Comparison of ENCODE assay signal across 8 cellular contexts in genomic region chr6:46129301-46129633, GRCh38. TPM values are rescaled to one million over a fixed set of nuclear protein-coding genes. Genes with fewer than 3 reads are reported as not detected.
DNase-seq lines count a peak whose midpoint lies in the region; ATAC-seq and TF ChIP-seq lines count a peak whose summit lies in the region.

No MANE protein-coding gene starts in this region.

- no peaks in the 10 kb centered on the region for H3K9me3 ChIP-seq in testis

- H3K27me3 ChIP-seq in testis, result no peaks in the 10 kb centered on the region

- 3% methylated on average over 9 of the region's 9 CpGs for WGBS in testis, 2 donors

- CTCF ChIA-PET in activated CD8-positive, alpha-beta memory T cell treated with anti-CD3 and anti-CD28 coated beads, Interleukin-2, amount 10 ng/mL, durations not matched to agents 7 days and 5 days (lab: Charles Lee), result interaction anchor here (0.7 to 2.3 kb wide), 9 partner anchors 10 to 201 kb away, joined by 3 to 8 read pairs (median 4); no protein-coding TSS in a partner anchor

- H3K4me3 ChIP-seq in testis, result peak overlapping the region; percentile 74 to 92

- peak overlapping the region; percentile 81 for H3K27ac Mint-ChIP-seq in activated CD8-positive, alpha-beta memory T cell treated with anti-CD3 and anti-CD28 coated beads, Interleukin-2, amount 10 ng/mL, durations not matched to agents 7 days and 5 days
- H3K27ac Mint-ChIP-seq in activated T-helper 1 cell treated with anti-CD3 and anti-CD28 coated beads, Interleukin-12 subunit alpha, Interleukin-12 subunit beta, Interleukin-2, Interleukin-4 antibody, amounts not matched to agents 30 ng/mL and 10 ng/mL and 1 ng/mL, durations not matched to agents 14 hours and 24 hours and 36 hours, result peak overlapping the region; percentile 6
- peak overlapping the region; percentile 85 to 97 (median 94) for H3K27ac Mint-ChIP-seq in immature natural killer cell

- H3K4me3 Mint-ChIP-seq in activated CD8-positive, alpha-beta memory T cell treated with anti-CD3 and anti-CD28 coated beads, Interleukin-2, amount 10 ng/mL, durations not matched to agents 7 days and 5 days, result peak overlapping the region; percentile 84
- peak overlapping the region; percentile 91 for H3K4me3 Mint-ChIP-seq in activated T-helper 1 cell treated with anti-CD3 and anti-CD28 coated beads, Interleukin-12 subunit alpha, Interleukin-12 subunit beta, Interleukin-2, Interleukin-4 antibody, amounts not matched to agents 30 ng/mL and 10 ng/mL and 1 ng/mL, durations not matched to agents 14 hours and 24 hours and 36 hours
- peak overlapping the region; percentile 94 to 99 (median 96) for H3K4me3 Mint-ChIP-seq in immature natural killer cell

- no peak for TF ChIP-seq CTCF in testis (IDR thresholded peaks at IDR 0.05)

- H3K36me3 ChIP-seq in testis (ENCODE audit: low read depth, missing control alignments), result no peaks in the 10 kb centered on the region

- H3K27me3 Mint-ChIP-seq in activated CD8-positive, alpha-beta memory T cell treated with anti-CD3 and anti-CD28 coated beads, Interleukin-2, amount 10 ng/mL, durations not matched to agents 7 days and 5 days, result no peaks in the 10 kb centered on the region
- peaks cover 3% of the 10 kb centered on the region for H3K27me3 Mint-ChIP-seq in activated T-helper 1 cell treated with anti-CD3 and anti-CD28 coated beads, Interleukin-12 subunit alpha, Interleukin-12 subunit beta, Interleukin-2, Interleukin-4 antibody, amounts not matched to agents 30 ng/mL and 10 ng/mL and 1 ng/mL, durations not matched to agents 14 hours and 24 hours and 36 hours (ENCODE audit: insufficient read depth)
- peaks cover 0 to 8% (median 4%) of the 10 kb centered on the region in 3 donors for H3K27me3 Mint-ChIP-seq in immature natural killer cell (ENCODE audit: low read depth in 3 of 3)

- no peak for TF ChIP-seq POLR2A in testis (IDR thresholded peaks at IDR 0.05)

- DNase-seq in activated CD8-positive, alpha-beta memory T cell treated with anti-CD3 and anti-CD28 coated beads, Interleukin-2, amount 10 ng/mL, durations not matched to agents 7 days and 5 days, result no peak
- DNase-seq in activated CD8-positive, alpha-beta memory T cell treated with anti-CD3 and anti-CD28 coated beads, Interleukin-2, amount 50 U/mL, for 48 hours, result no peak
- no peak for DNase-seq in activated T-helper 1 cell treated with anti-CD3 and anti-CD28 coated beads, Interleukin-12 subunit alpha, Interleukin-12 subunit beta, Interleukin-2, Interleukin-4 antibody, amounts not matched to agents 30 ng/mL and 10 ng/mL and 1 ng/mL, durations not matched to agents 14 hours and 24 hours and 36 hours (ENCODE audit: low spot score)
- no peak for DNase-seq in immature natural killer cell
- DNase-seq in testis, result no peak
- DNase-seq in caudate nucleus (lab: John Stamatoyannopoulos, UW), result no peak
- DNase-seq in hepatic stellate cell (ENCODE audit: low spot score), result no peak

- H3K27ac ChIP-seq in testis (peak overlapping the region; percentile 57 to 90), caudate nucleus (ENCODE audit: low read depth, low read length) (no peak overlapping the region)

- peak; percentile 20 for ATAC-seq in activated CD8-positive, alpha-beta memory T cell treated with anti-CD3 and anti-CD28 coated beads, Interleukin-2, amount 10 ng/mL, durations not matched to agents 7 days and 5 days
- ATAC-seq in HG03064 (IDR thresholded peaks at IDR 0.05; ENCODE audit: low read depth, unreplicated experiment), result peak; percentile 5

- H3K4me1 Mint-ChIP-seq in activated CD8-positive, alpha-beta memory T cell treated with anti-CD3 and anti-CD28 coated beads, Interleukin-2, amount 10 ng/mL, durations not matched to agents 7 days and 5 days, result peaks cover 29% of the 10 kb centered on the region
- H3K4me1 Mint-ChIP-seq in activated T-helper 1 cell treated with anti-CD3 and anti-CD28 coated beads, Interleukin-12 subunit alpha, Interleukin-12 subunit beta, Interleukin-2, Interleukin-4 antibody, amounts not matched to agents 30 ng/mL and 10 ng/mL and 1 ng/mL, durations not matched to agents 14 hours and 24 hours and 36 hours (ENCODE audit: low read depth), result peaks cover 25% of the 10 kb centered on the region
- peaks cover 67 to 80% of the 10 kb centered on the region in 2 donors for H3K4me1 Mint-ChIP-seq in immature natural killer cell

- H3K36me3 Mint-ChIP-seq in activated CD8-positive, alpha-beta memory T cell treated with anti-CD3 and anti-CD28 coated beads, Interleukin-2, amount 10 ng/mL, durations not matched to agents 7 days and 5 days, result peaks cover 5% of the 10 kb centered on the region
- peaks cover 2% of the 10 kb centered on the region for H3K36me3 Mint-ChIP-seq in activated T-helper 1 cell treated with anti-CD3 and anti-CD28 coated beads, Interleukin-12 subunit alpha, Interleukin-12 subunit beta, Interleukin-2, Interleukin-4 antibody, amounts not matched to agents 30 ng/mL and 10 ng/mL and 1 ng/mL, durations not matched to agents 14 hours and 24 hours and 36 hours (ENCODE audit: low read depth)
- no peaks in the 10 kb centered on the region for H3K36me3 Mint-ChIP-seq in immature natural killer cell

- intact Hi-C loops in activated T-helper 1 cell treated with anti-CD3 and anti-CD28 coated beads, Interleukin-12 subunit alpha, Interleukin-12 subunit beta, Interleukin-2, Interleukin-4 antibody, amounts not matched to agents 30 ng/mL and 10 ng/mL and 1 ng/mL, durations not matched to agents 14 hours and 24 hours and 36 hours (cut with micrococcal nuclease), result loop anchor here (1.0 to 2.0 kb wide), 4 partner anchors 39 to 118 kb away; no protein-coding TSS in a partner anchor
- intact Hi-C loops in testis (cut with DNase I; ENCODE audit: low total_unique reads), result no loop called here

- peaks cover 4% of the 10 kb centered on the region for H3K4me1 ChIP-seq in testis

- H3K9me3 Mint-ChIP-seq in activated CD8-positive, alpha-beta memory T cell treated with anti-CD3 and anti-CD28 coated beads, Interleukin-2, amount 10 ng/mL, durations not matched to agents 7 days and 5 days (ENCODE audit: low read depth), result no peaks in the 10 kb centered on the region
- no peaks in the 10 kb centered on the region for H3K9me3 Mint-ChIP-seq in activated T-helper 1 cell treated with anti-CD3 and anti-CD28 coated beads, Interleukin-12 subunit alpha, Interleukin-12 subunit beta, Interleukin-2, Interleukin-4 antibody, amounts not matched to agents 30 ng/mL and 10 ng/mL and 1 ng/mL, durations not matched to agents 14 hours and 24 hours and 36 hours
- H3K9me3 Mint-ChIP-seq in immature natural killer cell, result peaks cover 0 to 2% (median 0%) of the 10 kb centered on the region in 6 donors

RNA-seq across cellular contexts. Expression of gene ENPP4, which starts 0.5 kb away (rescaled TPM):
- 1 to 10 TPM; 7.1 to 8.0 TPM for total RNA-seq in activated CD8-positive, alpha-beta memory T cell treated with anti-CD3 and anti-CD28 coated beads, Interleukin-2, amount 10 ng/mL, durations not matched to agents 7 days and 5 days
- 5.9 and 6.1 TPM in 2 replicates for total RNA-seq in activated T-helper 1 cell treated with anti-CD3 and anti-CD28 coated beads, Interleukin-12 subunit alpha, Interleukin-12 subunit beta, Interleukin-2, Interleukin-4 antibody, amounts not matched to agents 30 ng/mL and 10 ng/mL and 1 ng/mL, durations not matched to agents 14 hours and 24 hours and 36 hours
- polyA plus RNA-seq in immature natural killer cell (10 to 100 TPM; 18.2 to 27.0 (median 26.0) TPM), testis (ENCODE audit: insufficient read depth, low read depth, low replicate concordance) (13.0 TPM)
- 10 to 100 TPM; 21.1 to 23.1 TPM for total RNA-seq in testis

RNA-seq across cellular contexts. Expression of gene ENPP5, which starts 41.5 kb away (rescaled TPM):
- under 1 TPM in 1 of 2 experiments, not detected in 1; 0.58 TPM for total RNA-seq in activated CD8-positive, alpha-beta memory T cell treated with anti-CD3 and anti-CD28 coated beads, Interleukin-2, amount 10 ng/mL, durations not matched to agents 7 days and 5 days
- total RNA-seq in activated T-helper 1 cell treated with anti-CD3 and anti-CD28 coated beads, Interleukin-12 subunit alpha, Interleukin-12 subunit beta, Interleukin-2, Interleukin-4 antibody, amounts not matched to agents 30 ng/mL and 10 ng/mL and 1 ng/mL, durations not matched to agents 14 hours and 24 hours and 36 hours, result not detected in 2 replicates
- polyA plus RNA-seq in immature natural killer cell (10 to 100 TPM; 14.4 to 48.6 (median 36.1) TPM), testis (ENCODE audit: insufficient read depth, low read depth, low replicate concordance) (72.4 TPM)
- total RNA-seq in testis, result 100 to 1,000 TPM; 114 to 122 TPM

Comparison
In these comparisons a context has a peak if more than half of its experiments do, and no peak if none do; other contexts are left out.
1. H3K27ac Mint-ChIP-seq: peak in every context shown above with its lines; median percentile 94 in immature natural killer cell; 81 in activated CD8-positive, alpha-beta memory T cell treated with anti-CD3 and anti-CD28 coated beads, Interleukin-2, amount 10 ng/mL, durations not matched to agents 7 days and 5 days; 6 in activated T-helper 1 cell treated with anti-CD3 and anti-CD28 coated beads, Interleukin-12 subunit alpha, Interleukin-12 subunit beta, Interleukin-2, Interleukin-4 antibody, amounts not matched to agents 30 ng/mL and 10 ng/mL and 1 ng/mL, durations not matched to agents 14 hours and 24 hours and 36 hours.
2. RNA of gene ENPP5, which starts 41.5 kb away (total RNA-seq): 114 to 122 TPM in testis; 0.58 TPM in activated CD8-positive, alpha-beta memory T cell treated with anti-CD3 and anti-CD28 coated beads, Interleukin-2, amount 10 ng/mL, durations not matched to agents 7 days and 5 days and not detected in activated T-helper 1 cell treated with anti-CD3 and anti-CD28 coated beads, Interleukin-12 subunit alpha, Interleukin-12 subunit beta, Interleukin-2, Interleukin-4 antibody, amounts not matched to agents 30 ng/mL and 10 ng/mL and 1 ng/mL, durations not matched to agents 14 hours and 24 hours and 36 hours; every median in the first group is over 10 times any median in the second.
3. Peak in every context shown above with its lines, with median percentiles within 50 percentile points of each other: H3K4me3 Mint-ChIP-seq.